In genomic region chr16:49467540-49468372, GRCh38 we compare ENCODE assay signal across 11 cellular contexts.
"Had no signal": no experiment of that assay in that cellular context is flagged by ENCODE, and none has a peak within 500 bp of the region (broad histone marks: within the 10 kb centered on the region; RNA-seq: fewer than 3 reads in every experiment).

No MANE protein-coding gene starts in this region.

- DNase-seq: activated CD4-positive, alpha-beta T cell treated with anti-CD3 and anti-CD28 coated beads, Interleukin-2, amount 50 U/mL, for 4 hours; brain microvascular endothelial cell; dermis blood vessel endothelial cell; left cardiac atrium; nephron progenitor cell; stimulated activated CD4-positive, alpha-beta T cell treated with anti-CD3 and anti-CD28 coated beads, Interleukin-15, amount 100 ng/mL, for 24 hours; stimulated activated CD4-positive, alpha-beta T cell treated with anti-CD3 and anti-CD28 coated beads, Interleukin-4, amount 100 ng/mL, for 4 hours; SW 1271; thyroid gland had no signal

- ATAC-seq: activated naive CD4-positive, alpha-beta T cell treated with anti-CD3 and anti-CD28 coated beads, Interleukin-2, amount 50 U/mL, for 72 hours; left cardiac atrium had no signal

- H3K4me3 Mint-ChIP-seq: nephron progenitor cell; T-helper 2 cell treated with Interferon-gamma antibody and Interleukin-4, amounts not matched to agents 5 μg/mL and 100 μg/mL, for 36 hours had no signal

- H3K27ac Mint-ChIP-seq: activated naive CD4-positive, alpha-beta T cell treated with anti-CD3 and anti-CD28 coated beads, Interleukin-2, amount 50 U/mL, for 72 hours; nephron progenitor cell; T-helper 2 cell treated with Interferon-gamma antibody and Interleukin-4, amounts not matched to agents 5 μg/mL and 100 μg/mL, for 36 hours had no signal

- H3K9me3 Mint-ChIP-seq: activated naive CD4-positive, alpha-beta T cell treated with anti-CD3 and anti-CD28 coated beads, Interleukin-2, amount 50 U/mL, for 72 hours; nephron progenitor cell; T-helper 2 cell treated with Interferon-gamma antibody and Interleukin-4, amounts not matched to agents 5 μg/mL and 100 μg/mL, for 36 hours had no signal

- H3K36me3 Mint-ChIP-seq: activated naive CD4-positive, alpha-beta T cell treated with anti-CD3 and anti-CD28 coated beads, Interleukin-2, amount 50 U/mL, for 72 hours had no signal
